ENCODE assay signal across 22 cellular contexts in the genomic region with DNA sequence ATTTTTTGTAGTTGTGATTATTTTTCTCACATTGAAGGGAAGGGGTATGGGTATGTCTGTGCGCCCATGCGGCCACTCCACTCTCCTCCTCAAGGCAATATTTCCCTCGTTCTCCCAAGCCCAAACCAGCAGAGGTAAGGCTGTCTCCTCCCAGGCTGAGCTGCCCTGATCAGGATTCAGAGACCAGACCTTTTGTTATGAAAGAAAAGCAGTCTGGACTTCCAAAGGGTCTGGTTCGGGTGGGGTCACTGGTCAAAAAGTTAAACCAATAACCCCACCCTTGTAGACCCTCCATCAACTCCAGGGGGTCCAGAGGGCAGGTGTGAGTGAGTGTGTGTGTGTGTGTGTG. TPM values are rescaled to one million over a fixed set of nuclear protein-coding genes. Genes with fewer than 3 reads are reported as not detected.
DNase-seq lines count a peak whose midpoint lies in the region; ATAC-seq and TF ChIP-seq lines count a peak whose summit lies in the region.
"Had no signal": no experiment of that assay in that cellular context is flagged by ENCODE, and none has a peak within 500 bp of the region (broad histone marks: within the 10 kb centered on the region; RNA-seq: fewer than 3 reads in every experiment).

No MANE protein-coding gene starts in this region.

- DNase-seq in glutamatergic neuron = no peak
- DNase-seq in neural crest cell (ENCODE audit: low read depth, low spot score) = no peak
- DNase-seq in GM10266 (ENCODE audit: extremely low spot score) = no peak
- no peak for DNase-seq in glomerular visceral epithelial cell (ENCODE audit: extremely low spot score)
- DNase-seq: activated CD4-positive, alpha-beta T cell treated with anti-CD3 and anti-CD28 coated beads for 1 hour; caudate nucleus; HFFc6; KBM-7; MM.1S; NCI-H1436; NCI-H2107; right lobe of liver; SHP77 treated with DMSO at 0.1 percent for 48 hours; stimulated activated CD4-positive, alpha-beta T cell treated with anti-CD3 and anti-CD28 coated beads, Interleukin-4, amount 100 ng/mL, for 4 hours; stomach; tibial artery had no signal

- no peak overlapping the region for H3K27ac ChIP-seq in HUES48 (ENCODE audit: low read depth, low read length)
- H3K27ac ChIP-seq: right lobe of liver, stomach, tibial artery had no signal

- ATAC-seq in HG03280 (IDR thresholded peaks at IDR 0.05; ENCODE audit: unreplicated experiment) = no peak
- ATAC-seq: right lobe of liver had no signal

- H3K9ac ChIP-seq in ES-I3 (ENCODE audit: low read depth, low read length) = peak overlapping the region; percentile 14; the same call in 1 of the 2 replicates
- H3K9ac ChIP-seq in HUES48 (ENCODE audit: low read depth, low read length) = no peak overlapping the region

- H3K4me3 Mint-ChIP-seq in glutamatergic neuron (ENCODE audit: unreplicated experiment) (peak overlapping the region; percentile 1), neural crest cell (peak overlapping the region; percentile 70)
- H3K4me3 Mint-ChIP-seq: HFFc6 had no signal

- H3K9me3 ChIP-seq in ES-I3 (ENCODE audit: control insufficient read depth, insufficient read depth, low read length) (no peaks in the 10 kb centered on the region), HUES48 (ENCODE audit: control insufficient read depth, insufficient read depth, low read length) (no peaks in the 10 kb centered on the region)
- H3K9me3 ChIP-seq: right lobe of liver, stomach, tibial artery had no signal

- H3K36me3 Mint-ChIP-seq in glutamatergic neuron (ENCODE audit: unreplicated experiment) = no peaks in the 10 kb centered on the region
- peaks cover 3% of the 10 kb centered on the region for H3K36me3 Mint-ChIP-seq in neural crest cell (ENCODE audit: low read depth)

- H3K9me3 Mint-ChIP-seq in glutamatergic neuron (ENCODE audit: unreplicated experiment) (peaks cover 9% of the 10 kb centered on the region), neural crest cell (no peaks in the 10 kb centered on the region)
- H3K9me3 Mint-ChIP-seq: HFFc6 had no signal

- TF ChIP-seq CTCF in glutamatergic neuron (IDR thresholded peaks at IDR 0.05; ENCODE audit: partially characterized antibody, unreplicated experiment) (no peak), neural crest cell (conservative IDR thresholded peaks at IDR 0.05) (no peak), GM10266 (IDR thresholded peaks at IDR 0.05; ENCODE audit: control insufficient read depth, insufficient read depth, low read depth, missing control alignments) (no peak)

- H3K27me3 ChIP-seq in HUES48 (ENCODE audit: control insufficient read depth, insufficient read depth, low read length) = peaks cover 84% of the 10 kb centered on the region

- no peak overlapping the region for H3K27ac Mint-ChIP-seq in glutamatergic neuron (ENCODE audit: unreplicated experiment)
- H3K27ac Mint-ChIP-seq in neural crest cell (ENCODE audit: unreplicated experiment) = no peak overlapping the region
- H3K27ac Mint-ChIP-seq: HFFc6 had no signal

- peaks cover 11% of the 10 kb centered on the region for H3K4me1 Mint-ChIP-seq in glutamatergic neuron (ENCODE audit: low read depth, unreplicated experiment)
- peaks cover 19% of the 10 kb centered on the region for H3K4me1 Mint-ChIP-seq in neural crest cell

- H3K36me3 ChIP-seq in ES-I3 (ENCODE audit: insufficient read depth, low read length) (no peaks in the 10 kb centered on the region), HUES48 (ENCODE audit: control insufficient read depth, insufficient read depth, low read length) (no peaks in the 10 kb centered on the region)
- H3K36me3 ChIP-seq: right lobe of liver, stomach, tibial artery had no signal

- peak overlapping the region; percentile 4; the same call in 1 of the 2 replicates for H3K4me3 ChIP-seq in HUES48 (ENCODE audit: low read depth, low read length)
- H3K4me3 ChIP-seq: right lobe of liver, stomach, tibial artery had no signal

- H3K27me3 Mint-ChIP-seq in glutamatergic neuron (ENCODE audit: unreplicated experiment) (peaks cover 45% of the 10 kb centered on the region), neural crest cell (ENCODE audit: low read depth) (peaks cover 93% of the 10 kb centered on the region)

- peaks cover 28% of the 10 kb centered on the region; the same call in 1 of the 2 replicates for H3K4me1 ChIP-seq in ES-I3 (ENCODE audit: insufficient read depth, low read length)
- peaks cover 32% of the 10 kb centered on the region for H3K4me1 ChIP-seq in HUES48 (ENCODE audit: control insufficient read depth, insufficient read depth, low read length)
- H3K4me1 ChIP-seq: right lobe of liver had no signal

RNA-seq across cellular contexts. Expression of a gene that starts 5.7 kb away (rescaled TPM):
- total RNA-seq in glutamatergic neuron (ENCODE audit: unreplicated experiment) (0.29 TPM), neural crest cell (0.49 and 0.61 TPM in 2 replicates)
- total RNA-seq: dermis microvascular lymphatic vessel endothelial cell, HFFc6, right lobe of liver, stomach had no signal

RNA-seq across cellular contexts. Expression of a gene that starts 31.8 kb away (rescaled TPM):
- total RNA-seq in glutamatergic neuron (ENCODE audit: unreplicated experiment) (0.37 TPM), neural crest cell (0.41 and 1.0 TPM in 2 replicates)
- total RNA-seq: Daoy, dermis microvascular lymphatic vessel endothelial cell, HFFc6, NCI-H460, right lobe of liver, stomach had no signal
